19 cellular contexts compared by ENCODE assay signal in genomic region chr2:24026233-24026632, GRCh38. TPM values are rescaled to one million over a fixed set of nuclear protein-coding genes. Genes with fewer than 3 reads are reported as not detected.
DNase-seq lines count a peak whose midpoint lies in the region; ATAC-seq and TF ChIP-seq lines count a peak whose summit lies in the region.
"Had no signal": no experiment of that assay in that cellular context is flagged by ENCODE, and none has a peak within 500 bp of the region (broad histone marks: within the 10 kb centered on the region; RNA-seq: fewer than 3 reads in every experiment).

No MANE protein-coding gene starts in this region.

- no peak overlapping the region for H3K4me3 Mint-ChIP-seq in activated CD8-positive, alpha-beta T cell treated with anti-CD3 and anti-CD28 coated beads for 36 hours
- H3K4me3 Mint-ChIP-seq in activated CD8-positive, alpha-beta T cell treated with anti-CD3 and anti-CD28 coated beads, Interleukin-2, amount 10 ng/mL, durations not matched to agents 7 days and 5 days, result no peak overlapping the region
- H3K4me3 Mint-ChIP-seq in HFFc6, result no peak overlapping the region
- H3K4me3 Mint-ChIP-seq: CD8-positive, alpha-beta T cell had no signal

- H3K27me3 Mint-ChIP-seq in activated CD8-positive, alpha-beta T cell treated with anti-CD3 and anti-CD28 coated beads for 36 hours, result no peaks in the 10 kb centered on the region
- no peaks in the 10 kb centered on the region for H3K27me3 Mint-ChIP-seq in activated CD8-positive, alpha-beta T cell treated with anti-CD3 and anti-CD28 coated beads, Interleukin-2, amount 10 ng/mL, durations not matched to agents 7 days and 5 days (ENCODE audit: low read depth)
- no peaks in the 10 kb centered on the region for H3K27me3 Mint-ChIP-seq in HFFc6 (ENCODE audit: insufficient read depth)

- H3K4me1 ChIP-seq in body of pancreas (no peaks in the 10 kb centered on the region), psoas muscle (no peaks in the 10 kb centered on the region)
- H3K4me1 ChIP-seq: BLaER1 had no signal

- ATAC-seq in activated CD8-positive, alpha-beta T cell treated with anti-CD3 and anti-CD28 coated beads for 36 hours, result no peak
- ATAC-seq in activated CD8-positive, alpha-beta T cell treated with anti-CD3 and anti-CD28 coated beads, Interleukin-2, amount 10 ng/mL, durations not matched to agents 7 days and 5 days, result no peak
- ATAC-seq in body of pancreas (no peak), psoas muscle (no peak)
- ATAC-seq: CD8-positive, alpha-beta T cell had no signal

- H3K36me3 ChIP-seq in WERI-Rb-1, result peaks cover 85% of the 10 kb centered on the region
- peaks cover 0 to 4% of the 10 kb centered on the region in 2 donors for H3K36me3 ChIP-seq in body of pancreas (replicated peaks in 1 of 2; ENCODE audit: insufficient read depth in 1 of 2, low read depth in 2 of 2)
- peaks cover 7 to 69% of the 10 kb centered on the region in 2 donors for H3K36me3 ChIP-seq in psoas muscle (ENCODE audit: insufficient read depth in 1 of 2, low read depth in 1 of 2)

- POLR2A ChIA-PET in activated CD8-positive, alpha-beta T cell treated with anti-CD3 and anti-CD28 coated beads for 36 hours (lab: Charles Lee), result interaction anchor here (1.4 kb wide), 1 partner anchor 21 kb away, joined by 5 read pairs; the partner anchor contains the start of gene WDCP
- POLR2A ChIA-PET in activated CD8-positive, alpha-beta T cell treated with anti-CD3 and anti-CD28 coated beads, Interleukin-2, amount 10 ng/mL, durations not matched to agents 7 days and 5 days (lab: Charles Lee), result no interaction called here

- H3K4me3 ChIP-seq in WERI-Rb-1 (ENCODE audit: low read depth, low read length), result no peak overlapping the region
- H3K4me3 ChIP-seq in body of pancreas, result no peak overlapping the region
- no peak overlapping the region for H3K4me3 ChIP-seq in psoas muscle
- H3K4me3 ChIP-seq: BLaER1 had no signal

- DNase-seq in activated CD8-positive, alpha-beta T cell treated with anti-CD3 and anti-CD28 coated beads for 36 hours, result no peak
- no peak for DNase-seq in activated CD8-positive, alpha-beta T cell treated with anti-CD3 and anti-CD28 coated beads, Interleukin-2, amount 10 ng/mL, durations not matched to agents 7 days and 5 days
- DNase-seq in WERI-Rb-1 (no peak), iPS DF 19.7 (ENCODE audit: low read depth, low spot score) (peak; percentile 83), putamen (ENCODE audit: low spot score) (peak; percentile 53), body of pancreas (no peak), HFFc6 (no peak), psoas muscle (no peak)
- DNase-seq: CD8-positive, alpha-beta T cell; DND-41; KG1; NCI-H2081 treated with DMSO at 0.1 percent for 48 hours; NCI-H2227 treated with DMSO at 0.1 percent for 48 hours; NCI-H524 had no signal

- H3K27ac ChIP-seq in WERI-Rb-1 (peak overlapping the region; percentile 74), body of pancreas (no peak overlapping the region), psoas muscle (no peak overlapping the region)
- H3K27ac ChIP-seq: BLaER1, HL-60 had no signal

- H3K4me1 Mint-ChIP-seq in activated CD8-positive, alpha-beta T cell treated with anti-CD3 and anti-CD28 coated beads for 36 hours (ENCODE audit: low read depth), result peaks cover 3% of the 10 kb centered on the region
- H3K4me1 Mint-ChIP-seq in activated CD8-positive, alpha-beta T cell treated with anti-CD3 and anti-CD28 coated beads, Interleukin-2, amount 10 ng/mL, durations not matched to agents 7 days and 5 days (ENCODE audit: low read depth), result peaks cover 6% of the 10 kb centered on the region
- peaks cover 21% of the 10 kb centered on the region for H3K4me1 Mint-ChIP-seq in HFFc6 (ENCODE audit: low read depth)

- H3K27ac Mint-ChIP-seq in activated CD8-positive, alpha-beta T cell treated with anti-CD3 and anti-CD28 coated beads for 36 hours, result peak overlapping the region; percentile 20
- no peak overlapping the region for H3K27ac Mint-ChIP-seq in activated CD8-positive, alpha-beta T cell treated with anti-CD3 and anti-CD28 coated beads, Interleukin-2, amount 10 ng/mL, durations not matched to agents 7 days and 5 days
- H3K27ac Mint-ChIP-seq in HFFc6, result no peak overlapping the region
- H3K27ac Mint-ChIP-seq: CD8-positive, alpha-beta T cell had no signal

- no peak for TF ChIP-seq POLR2A in body of pancreas (IDR thresholded peaks at IDR 0.05)

- intact Hi-C loops in activated CD8-positive, alpha-beta T cell treated with anti-CD3 and anti-CD28 coated beads for 36 hours (cut with micrococcal nuclease), result no loop called here
- intact Hi-C loops in body of pancreas (cut with DNase I) (no loop called here), psoas muscle (cut with DNase I) (no loop called here)

- CTCF ChIA-PET in activated CD8-positive, alpha-beta T cell treated with anti-CD3 and anti-CD28 coated beads for 36 hours (lab: Charles Lee), result no interaction called here
- CTCF ChIA-PET in activated CD8-positive, alpha-beta T cell treated with anti-CD3 and anti-CD28 coated beads, Interleukin-2, amount 10 ng/mL, durations not matched to agents 7 days and 5 days (lab: Charles Lee), result no interaction called here

- TF ChIP-seq CTCF in activated CD8-positive, alpha-beta T cell treated with anti-CD3 and anti-CD28 coated beads for 36 hours (IDR thresholded peaks at IDR 0.05), result no peak
- TF ChIP-seq CTCF in WERI-Rb-1 (IDR thresholded peaks at IDR 0.05; ENCODE audit: low read depth, low read length), result no peak
- TF ChIP-seq CTCF in body of pancreas (IDR thresholded peaks at IDR 0.05), result no peak
- TF ChIP-seq CTCF in HFFc6 (IDR thresholded peaks at IDR 0.05), result no peak
- no peak for TF ChIP-seq CTCF in psoas muscle (IDR thresholded peaks at IDR 0.05)

- no peaks in the 10 kb centered on the region for H3K9me3 Mint-ChIP-seq in activated CD8-positive, alpha-beta T cell treated with anti-CD3 and anti-CD28 coated beads for 36 hours
- H3K9me3 Mint-ChIP-seq in activated CD8-positive, alpha-beta T cell treated with anti-CD3 and anti-CD28 coated beads, Interleukin-2, amount 10 ng/mL, durations not matched to agents 7 days and 5 days (ENCODE audit: insufficient read depth), result no peaks in the 10 kb centered on the region
- no peaks in the 10 kb centered on the region for H3K9me3 Mint-ChIP-seq in HFFc6
- H3K9me3 Mint-ChIP-seq: CD8-positive, alpha-beta T cell had no signal

- H3K36me3 Mint-ChIP-seq in activated CD8-positive, alpha-beta T cell treated with anti-CD3 and anti-CD28 coated beads for 36 hours (ENCODE audit: low read depth), result peaks cover 27% of the 10 kb centered on the region
- peaks cover 20% of the 10 kb centered on the region for H3K36me3 Mint-ChIP-seq in activated CD8-positive, alpha-beta T cell treated with anti-CD3 and anti-CD28 coated beads, Interleukin-2, amount 10 ng/mL, durations not matched to agents 7 days and 5 days (ENCODE audit: low read depth)
- H3K36me3 Mint-ChIP-seq in HFFc6 (ENCODE audit: low read depth), result peaks cover 30% of the 10 kb centered on the region

- H3K27me3 ChIP-seq in WERI-Rb-1 (ENCODE audit: insufficient read depth, low read depth, severe bottlenecking) (no peaks in the 10 kb centered on the region), body of pancreas (no peaks in the 10 kb centered on the region), psoas muscle (ENCODE audit: insufficient read depth in 3 of 3, low read length in 2 of 3) (no peaks in the 10 kb centered on the region)
- H3K27me3 ChIP-seq: BLaER1 had no signal

- 64% methylated on average over 2 of the region's 2 CpGs for WGBS in body of pancreas, 2 donors
- 64 to 69% (median 65%) methylated on average over 2 of the region's 2 CpGs for WGBS in psoas muscle, 3 donors

- H3K9me3 ChIP-seq in WERI-Rb-1 (ENCODE audit: severe bottlenecking) (no peaks in the 10 kb centered on the region), body of pancreas (no peaks in the 10 kb centered on the region), psoas muscle (no peaks in the 10 kb centered on the region)
- H3K9me3 ChIP-seq: BLaER1 had no signal

RNA-seq across cellular contexts. Expression of gene MFSD2B, which starts 16.3 kb away (rescaled TPM):
- total RNA-seq in activated CD8-positive, alpha-beta T cell treated with anti-CD3 and anti-CD28 coated beads for 36 hours, result under 1 TPM; 0.25 to 0.32 TPM
- under 1 TPM; 0.34 to 0.44 TPM for total RNA-seq in activated CD8-positive, alpha-beta T cell treated with anti-CD3 and anti-CD28 coated beads, Interleukin-2, amount 10 ng/mL, durations not matched to agents 7 days and 5 days
- total RNA-seq in body of pancreas (not detected), psoas muscle (under 1 TPM in 2 of 4 donors, not detected in 2; 0.27 to 0.28 TPM)
- total RNA-seq in HFFc6 (2021; fragmentation: NEBNext Ultra II Directional; extraction: Animal tissue kit (Norgen Biotek cat#: 25700)), result under 1 TPM; 0.18 to 0.35 (median 0.24) TPM
- under 1 TPM; 0.03 to 0.12 (median 0.07) TPM for polyA plus RNA-seq in psoas muscle
- total RNA-seq: A172, H4, SK-MEL-5 had no signal

RNA-seq across cellular contexts. Expression of gene WDCP, which starts 21.0 kb away (rescaled TPM):
- total RNA-seq in activated CD8-positive, alpha-beta T cell treated with anti-CD3 and anti-CD28 coated beads for 36 hours, result 10 to 100 TPM; 20.2 to 23.0 TPM
- total RNA-seq in activated CD8-positive, alpha-beta T cell treated with anti-CD3 and anti-CD28 coated beads, Interleukin-2, amount 10 ng/mL, durations not matched to agents 7 days and 5 days, result 10 to 100 TPM; 23.2 to 24.1 TPM
- total RNA-seq in body of pancreas, result 1 to 10 TPM; 2.6 to 3.9 TPM
- 10 to 100 TPM; 12.0 to 19.4 (median 13.5) TPM for total RNA-seq in HFFc6 (2021; fragmentation: NEBNext Ultra II Directional; extraction: Animal tissue kit (Norgen Biotek cat#: 25700))
- total RNA-seq in psoas muscle, result 10 to 100 TPM in 2 of 4 donors, 1 to 10 TPM in 2; 6.5 to 14.6 (median 9.7) TPM
- 10 to 100 TPM in 1 of 3 donors, 1 to 10 TPM in 2; 4.6 to 17.3 (median 5.0) TPM for polyA plus RNA-seq in psoas muscle

RNA-seq across cellular contexts. Expression of gene FKBP1B, which starts 23.3 kb away (rescaled TPM):
- total RNA-seq in activated CD8-positive, alpha-beta T cell treated with anti-CD3 and anti-CD28 coated beads for 36 hours, result 1 to 10 TPM; 1.3 to 1.7 TPM
- total RNA-seq in activated CD8-positive, alpha-beta T cell treated with anti-CD3 and anti-CD28 coated beads, Interleukin-2, amount 10 ng/mL, durations not matched to agents 7 days and 5 days, result 1 to 10 TPM; 3.2 to 3.4 TPM
- 10 to 100 TPM; 10.5 to 12.7 TPM for total RNA-seq in body of pancreas
- total RNA-seq in HFFc6 (2021; fragmentation: NEBNext Ultra II Directional; extraction: Animal tissue kit (Norgen Biotek cat#: 25700)), result 1 to 10 TPM; 4.0 to 6.9 (median 5.2) TPM
- total RNA-seq in psoas muscle, result 1 to 10 TPM in 1 of 4 donors, under 1 TPM in 3; 0.46 to 1.8 (median 0.75) TPM
- 1 to 10 TPM; 1.3 to 2.7 (median 2.1) TPM for polyA plus RNA-seq in psoas muscle

RNA-seq across cellular contexts. Expression of gene SF3B6, which starts 49.9 kb away (rescaled TPM):
- total RNA-seq in activated CD8-positive, alpha-beta T cell treated with anti-CD3 and anti-CD28 coated beads for 36 hours, result 100 to 1,000 TPM; 141 to 144 TPM
- 10 to 100 TPM; 94.6 to 96.2 TPM for total RNA-seq in activated CD8-positive, alpha-beta T cell treated with anti-CD3 and anti-CD28 coated beads, Interleukin-2, amount 10 ng/mL, durations not matched to agents 7 days and 5 days
- total RNA-seq in body of pancreas (10 to 100 TPM; 21.4 to 42.8 TPM), psoas muscle (10 to 100 TPM; 44.2 to 60.5 (median 55.5) TPM)
- total RNA-seq in HFFc6 (2021; fragmentation: NEBNext Ultra II Directional; extraction: Animal tissue kit (Norgen Biotek cat#: 25700)), result 100 to 1,000 TPM; 112 to 139 (median 126) TPM
- 100 to 1,000 TPM in 1 of 3 donors, 10 to 100 TPM in 2; 68.2 to 116 (median 90.8) TPM for polyA plus RNA-seq in psoas muscle

RNA-seq across cellular contexts. Expression of gene TP53I3, which starts 58.4 kb away (rescaled TPM):
- total RNA-seq in activated CD8-positive, alpha-beta T cell treated with anti-CD3 and anti-CD28 coated beads for 36 hours, result 1 to 10 TPM; 1.8 to 2.6 TPM
- 1 to 10 TPM; 5.3 to 6.5 TPM for total RNA-seq in activated CD8-positive, alpha-beta T cell treated with anti-CD3 and anti-CD28 coated beads, Interleukin-2, amount 10 ng/mL, durations not matched to agents 7 days and 5 days
- total RNA-seq in body of pancreas (10 to 100 TPM; 18.5 to 36.8 TPM), psoas muscle (1 to 10 TPM; 1.3 to 5.0 (median 2.6) TPM)
- 10 to 100 TPM; 51.1 to 66.8 (median 61.4) TPM for total RNA-seq in HFFc6 (2021; fragmentation: NEBNext Ultra II Directional; extraction: Animal tissue kit (Norgen Biotek cat#: 25700))
- 1 to 10 TPM; 1.7 to 5.6 (median 3.7) TPM for polyA plus RNA-seq in psoas muscle

Comparison
In these comparisons a context has a peak if more than half of its experiments do, and no peak if none do; other contexts are left out.
1. DNase-seq: peak in iPS DF 19.7 (single experiment) and putamen (single experiment); none in activated CD8-positive, alpha-beta T cell treated with anti-CD3 and anti-CD28 coated beads for 36 hours (single experiment), activated CD8-positive, alpha-beta T cell treated with anti-CD3 and anti-CD28 coated beads, Interleukin-2, amount 10 ng/mL, durations not matched to agents 7 days and 5 days (single experiment), WERI-Rb-1 (single experiment), body of pancreas (0 of 4), HFFc6 (single experiment) and psoas muscle (0 of 2).